ENCODE assay signal across 19 cellular contexts in genomic region chr9:81607593-81608288, GRCh38.
DNase-seq lines count a peak whose midpoint lies in the region; ATAC-seq and TF ChIP-seq lines count a peak whose summit lies in the region.
"Had no signal": no experiment of that assay in that cellular context is flagged by ENCODE, and none has a peak within 500 bp of the region (broad histone marks: within the 10 kb centered on the region; RNA-seq: fewer than 3 reads in every experiment).

No MANE protein-coding gene starts in this region.

- H3K4me1 Mint-ChIP-seq in immature natural killer cell (peaks cover 43 to 45% of the 10 kb centered on the region in 2 donors), T-helper 17 cell (peaks cover 4% of the 10 kb centered on the region)
- H3K4me1 Mint-ChIP-seq in activated CD4-positive, alpha-beta T cell treated with anti-CD3 and anti-CD28 coated beads for 36 hours = peaks cover 3% of the 10 kb centered on the region

- intact Hi-C loops in activated CD4-positive, alpha-beta T cell treated with anti-CD3 and anti-CD28 coated beads for 36 hours (cut with DNase I, micrococcal nuclease) = no loop called here

- no peak overlapping the region for H3K27ac ChIP-seq in RWPE1
- H3K27ac ChIP-seq: Peyer's patch had no signal

- peak; percentile 9 for DNase-seq in AG10803 (ENCODE audit: low read depth)
- DNase-seq in OCI-M1 (lab: John Stamatoyannopoulos, UW) = peak; percentile 37
- no peak for DNase-seq in immature natural killer cell
- DNase-seq in renal cortical epithelial cell (ENCODE audit: low read depth) = peak; percentile 93
- no peak for DNase-seq in activated gamma-delta T cell (lab: John Stamatoyannopoulos, UW)
- DNase-seq in activated CD4-positive, alpha-beta T cell treated with anti-CD3 and anti-CD28 coated beads for 36 hours = no peak
- DNase-seq in T-helper 17 cell = no peak
- no peak for DNase-seq in RWPE1 (ENCODE audit: low spot score)
- DNase-seq: CD4-positive, alpha-beta T cell; DMS79 treated with DMSO at 0.1 percent for 48 hours; GDM1; KBM-7; MG63; NCI-H1930; NCI-H2171; NCI-H82; Peyer's patch; SHP77 treated with DMSO at 0.1 percent for 48 hours had no signal

- CTCF ChIA-PET in activated CD4-positive, alpha-beta T cell treated with anti-CD3 and anti-CD28 coated beads for 36 hours (lab: Charles Lee) = interaction anchor here (0.7 kb wide), 1 partner anchor 222 kb away, joined by 3 read pairs; no protein-coding TSS in a partner anchor
- CTCF ChIA-PET in RWPE1 (lab: Yijun Ruan, JAX) = interaction anchor here (0.8 kb wide), 1 partner anchor 85 kb away, joined by 7 read pairs; no protein-coding TSS in a partner anchor

- H3K9me3 ChIP-seq in T-helper 17 cell (ENCODE audit: control insufficient read depth, low read length, poor library complexity, severe bottlenecking) = no peaks in the 10 kb centered on the region
- H3K9me3 ChIP-seq: MG63, Peyer's patch had no signal

- POLR2A ChIA-PET in activated CD4-positive, alpha-beta T cell treated with anti-CD3 and anti-CD28 coated beads for 36 hours (lab: Charles Lee) = no interaction called here
- POLR2A ChIA-PET in RWPE1 (lab: Yijun Ruan, JAX; ENCODE audit: low non-redundant PET) = no interaction called here

- H3K27me3 Mint-ChIP-seq in immature natural killer cell (ENCODE audit: low read depth in 3 of 3) (peaks cover 0 to 2% (median 2%) of the 10 kb centered on the region in 3 donors), T-helper 17 cell (no peaks in the 10 kb centered on the region)
- no peaks in the 10 kb centered on the region for H3K27me3 Mint-ChIP-seq in activated CD4-positive, alpha-beta T cell treated with anti-CD3 and anti-CD28 coated beads for 36 hours
- H3K27me3 Mint-ChIP-seq: CD4-positive, alpha-beta T cell had no signal

- no peaks in the 10 kb centered on the region for H3K9me3 Mint-ChIP-seq in immature natural killer cell
- no peaks in the 10 kb centered on the region for H3K9me3 Mint-ChIP-seq in activated CD4-positive, alpha-beta T cell treated with anti-CD3 and anti-CD28 coated beads for 36 hours (ENCODE audit: low read depth)
- H3K9me3 Mint-ChIP-seq: CD4-positive, alpha-beta T cell; GM23338 had no signal

- H3K4me3 Mint-ChIP-seq in immature natural killer cell (no peak overlapping the region), T-helper 17 cell (no peak overlapping the region)
- no peak overlapping the region for H3K4me3 Mint-ChIP-seq in activated CD4-positive, alpha-beta T cell treated with anti-CD3 and anti-CD28 coated beads for 36 hours
- H3K4me3 Mint-ChIP-seq: CD4-positive, alpha-beta T cell; GM23338 had no signal

- peaks cover 27 to 76% (median 64%) of the 10 kb centered on the region in 3 donors for H3K36me3 Mint-ChIP-seq in immature natural killer cell
- H3K36me3 Mint-ChIP-seq in activated CD4-positive, alpha-beta T cell treated with anti-CD3 and anti-CD28 coated beads for 36 hours (ENCODE audit: low read depth) = no peaks in the 10 kb centered on the region
- H3K36me3 Mint-ChIP-seq in T-helper 17 cell (ENCODE audit: low read depth) = no peaks in the 10 kb centered on the region

- peak overlapping the region in 4 of 6 donors; percentile 7 to 73 (median 28) for H3K27ac Mint-ChIP-seq in immature natural killer cell
- no peak overlapping the region for H3K27ac Mint-ChIP-seq in activated CD4-positive, alpha-beta T cell treated with anti-CD3 and anti-CD28 coated beads for 36 hours
- H3K27ac Mint-ChIP-seq in T-helper 17 cell = no peak overlapping the region
- H3K27ac Mint-ChIP-seq: CD4-positive, alpha-beta T cell; GM23338 had no signal

- no peak overlapping the region for H3K4me3 ChIP-seq in AG10803 (ENCODE audit: low read length)
- H3K4me3 ChIP-seq: GM23338, MG63, Peyer's patch had no signal

- TF ChIP-seq CTCF in AG10803 (conservative IDR thresholded peaks at IDR 0.05; ENCODE audit: low read length) (no peak), RWPE1 (conservative IDR thresholded peaks at IDR 0.05; ENCODE audit: low read depth) (no peak)

- no peak for ATAC-seq in activated CD4-positive, alpha-beta T cell treated with anti-CD3 and anti-CD28 coated beads for 36 hours
- ATAC-seq in T-helper 17 cell = no peak
- ATAC-seq: GM23338 had no signal

Comparison
In these comparisons a context has a peak if more than half of its experiments do, and no peak if none do; other contexts are left out.
1. DNase-seq: peak in AG10803 (single experiment), OCI-M1 (single experiment) and renal cortical epithelial cell (single experiment); none in immature natural killer cell (0 of 3), activated gamma-delta T cell (single experiment), activated CD4-positive, alpha-beta T cell treated with anti-CD3 and anti-CD28 coated beads for 36 hours (single experiment), T-helper 17 cell (0 of 3) and RWPE1 (single experiment).
2. H3K27ac Mint-ChIP-seq: peak in immature natural killer cell (4 of 6); none in activated CD4-positive, alpha-beta T cell treated with anti-CD3 and anti-CD28 coated beads for 36 hours (single experiment) and T-helper 17 cell (single experiment).